ENCODE assay signal across 23 cellular contexts in genomic region chr12:79194595-79194994, GRCh38.
"Had no signal": no experiment of that assay in that cellular context is flagged by ENCODE, and none has a peak within 500 bp of the region (broad histone marks: within the 10 kb centered on the region; RNA-seq: fewer than 3 reads in every experiment).

No MANE protein-coding gene starts in this region.

- H3K27ac ChIP-seq: gastroesophageal sphincter, heart left ventricle, left lung, skin epidermis, tibial artery, VCaP had no signal

- H3K9me3 ChIP-seq: gastroesophageal sphincter, heart left ventricle, left lung, tibial artery had no signal

- ATAC-seq: activated T-cell treated with anti-CD3 and anti-CD28 coated beads, Interleukin-2, amount 50 U/mL, for 72 hours; gastroesophageal sphincter; heart left ventricle; left lung; stimulated activated naive CD8-positive, alpha-beta T cell treated with anti-CD3 and anti-CD28 coated beads, Interleukin-15, Interleukin-2, amounts not matched to agents 100 U/mL and 50 U/mL, for 24 hours had no signal

- H3K27me3 ChIP-seq: dorsolateral prefrontal cortex, gastroesophageal sphincter, heart left ventricle, left lung, tibial artery had no signal

- H3K4me3 ChIP-seq: dorsolateral prefrontal cortex, gastroesophageal sphincter, heart left ventricle, left lung, skin epidermis, tibial artery had no signal

- FAIRE-seq: colon had no signal

- DNase-seq: activated CD4-positive, alpha-beta T cell treated with anti-CD3 and anti-CD28 coated beads, Interleukin-2, amount 50 U/mL, for 1 hour; activated CD4-positive, CD25-positive, alpha-beta regulatory T cell treated with anti-CD3 and anti-CD28 coated beads, Interleukin-2, amount 50 U/mL, for 72 hours; activated CD8-positive, alpha-beta memory T cell treated with anti-CD3 and anti-CD28 coated beads for 24 hours; activated CD8-positive, alpha-beta memory T cell treated with anti-CD3 and anti-CD28 coated beads, Interleukin-2, amount 50 U/mL, for 48 hours; activated effector memory CD4-positive, alpha-beta T cell treated with anti-CD3 and anti-CD28 coated beads, Interleukin-2, amount 50 U/mL, for 16 hours; activated naive CD4-positive, alpha-beta T cell treated with anti-CD3 and anti-CD28 coated beads, Interleukin-2, amount 50 U/mL, for 16 hours; activated T-cell treated with anti-CD3 and anti-CD28 coated beads, Interleukin-2, amount 50 U/mL, for 72 hours; caudate nucleus; dorsolateral prefrontal cortex; endodermal cell; heart left ventricle; left lung; nephron progenitor cell; nucleus accumbens; retina; stimulated activated naive CD8-positive, alpha-beta T cell treated with anti-CD3 and anti-CD28 coated beads, Interleukin-15, Interleukin-2, amounts not matched to agents 100 U/mL and 50 U/mL, for 24 hours; substantia nigra; T-helper 2 cell; tibial artery had no signal

- H3K4me1 ChIP-seq: gastroesophageal sphincter, heart left ventricle, left lung, tibial artery had no signal

- H3K36me3 ChIP-seq: gastroesophageal sphincter, heart left ventricle, left lung, tibial artery had no signal
